ENCODE assay signal across 1 cellular context in the genomic region with DNA sequence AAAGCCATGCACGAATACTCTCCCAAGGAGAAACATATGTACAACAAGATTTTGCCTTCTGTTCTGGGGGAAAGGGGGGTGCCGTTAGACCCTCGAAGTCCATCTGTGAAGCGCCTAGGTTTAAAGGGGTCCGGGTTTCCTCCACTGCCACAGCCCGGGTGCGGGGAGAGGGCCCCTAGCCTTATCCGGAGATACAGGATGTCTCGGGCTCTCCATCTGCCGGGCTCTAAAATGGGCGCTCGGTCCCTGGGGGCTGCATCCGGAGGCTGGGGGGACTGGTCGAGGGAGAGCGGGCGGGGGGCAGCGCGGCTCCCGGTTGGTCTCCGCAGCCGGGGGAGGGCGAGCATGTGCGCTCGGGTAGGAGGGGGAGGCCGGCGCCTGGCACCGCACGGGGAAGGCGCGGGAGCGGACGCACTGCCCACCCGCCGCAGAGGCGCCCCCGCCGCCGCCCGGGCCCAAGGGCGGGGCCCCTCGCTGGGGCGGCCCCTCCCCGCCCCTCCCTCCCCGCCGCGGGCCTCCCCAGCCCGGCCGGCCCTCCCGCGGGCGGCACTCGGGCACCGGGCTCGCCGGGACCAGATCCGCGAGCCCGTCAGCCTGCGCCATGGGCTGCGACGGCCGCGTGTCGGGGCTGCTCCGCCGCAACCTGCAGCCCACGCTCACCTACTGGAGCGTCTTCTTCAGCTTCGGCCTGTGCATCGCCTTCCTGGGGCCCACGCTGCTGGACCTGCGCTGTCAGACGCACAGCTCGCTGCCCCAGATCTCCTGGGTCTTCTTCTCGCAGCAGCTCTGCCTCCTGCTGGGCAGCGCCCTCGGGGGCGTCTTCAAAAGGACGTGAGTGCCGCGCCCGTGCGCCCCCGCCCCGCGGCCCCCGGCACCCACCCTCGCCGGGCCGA.
A peak's percentile ranks its signal among the peaks of the same experiment; 100 is the strongest.
TF ChIP-seq lines count a peak whose summit lies in the region.

No MANE protein-coding gene starts in this region.

TF ChIP-seq in HEK293, 187 proteins besides CTCF, POLR2A, EP300 and RAD21 (continued from another document):
- TF ChIP-seq ZIC2 (tag by site-specific recombination; IDR thresholded peaks at IDR 0.05) (peak; percentile 30; the same call in 1 of the 2 replicates), ZNF221 (tag by site-specific recombination; IDR thresholded peaks at IDR 0.05; ENCODE audit: borderline replicate concordance) (no peak), HOXD13 (CRISPR knock-in tag; IDR thresholded peaks at IDR 0.05; ENCODE audit: borderline replicate concordance) (no peak), SETDB1 (IDR thresholded peaks at IDR 0.05; ENCODE audit: insufficient read length, low read length) (no peak), RBAK (tag by site-specific recombination; IDR thresholded peaks at IDR 0.05) (no peak), ZNF433 (tag by site-specific recombination; IDR thresholded peaks at IDR 0.05; ENCODE audit: low read depth) (no peak), PRDM1 (tag by site-specific recombination; IDR thresholded peaks at IDR 0.05) (no peak), ZNF544 (tag by site-specific recombination; IDR thresholded peaks at IDR 0.05) (no peak), GLI2 (tag by site-specific recombination; IDR thresholded peaks at IDR 0.05; ENCODE audit: borderline replicate concordance, low read depth) (no peak), ZNF660 (tag by site-specific recombination; IDR thresholded peaks at IDR 0.05) (no peak), ZNF2 (tag by site-specific recombination; IDR thresholded peaks at IDR 0.05) (no peak), ZNF629 (tag by site-specific recombination; IDR thresholded peaks at IDR 0.05) (no peak), ZSCAN23 (tag by site-specific recombination; IDR thresholded peaks at IDR 0.05) (no peak), KLF9 (tag by site-specific recombination; IDR thresholded peaks at IDR 0.05; ENCODE audit: low read depth) (no peak), ZNF366 (tag by site-specific recombination; conservative IDR thresholded peaks at IDR 0.05) (no peak), ZNF335 (tag by site-specific recombination; conservative IDR thresholded peaks at IDR 0.05) (no peak), ZNF133 (tag by site-specific recombination; IDR thresholded peaks at IDR 0.05) (no peak), ZSCAN16 (tag by site-specific recombination; IDR thresholded peaks at IDR 0.05) (no peak), ZBTB8A (tag by site-specific recombination; IDR thresholded peaks at IDR 0.05) (peak; percentile 73), ZNF155 (tag by site-specific recombination; IDR thresholded peaks at IDR 0.05) (no peak), ZBTB17 (tag by site-specific recombination; IDR thresholded peaks at IDR 0.05) (no peak), ZNF423 (tag by site-specific recombination; IDR thresholded peaks at IDR 0.05) (peak; percentile 46; the same call in 1 of the 2 replicates), ZNF555 (tag by site-specific recombination; conservative IDR thresholded peaks at IDR 0.05) (no peak)
- TF ChIP-seq, protein P1, sequence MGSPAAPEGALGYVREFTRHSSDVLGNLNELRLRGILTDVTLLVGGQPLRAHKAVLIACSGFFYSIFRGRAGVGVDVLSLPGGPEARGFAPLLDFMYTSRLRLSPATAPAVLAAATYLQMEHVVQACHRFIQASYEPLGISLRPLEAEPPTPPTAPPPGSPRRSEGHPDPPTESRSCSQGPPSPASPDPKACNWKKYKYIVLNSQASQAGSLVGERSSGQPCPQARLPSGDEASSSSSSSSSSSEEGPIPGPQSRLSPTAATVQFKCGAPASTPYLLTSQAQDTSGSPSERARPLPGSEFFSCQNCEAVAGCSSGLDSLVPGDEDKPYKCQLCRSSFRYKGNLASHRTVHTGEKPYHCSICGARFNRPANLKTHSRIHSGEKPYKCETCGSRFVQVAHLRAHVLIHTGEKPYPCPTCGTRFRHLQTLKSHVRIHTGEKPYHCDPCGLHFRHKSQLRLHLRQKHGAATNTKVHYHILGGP (tag by site-specific recombination; IDR thresholded peaks at IDR 0.05) = no peak
- TF ChIP-seq, protein P2, sequence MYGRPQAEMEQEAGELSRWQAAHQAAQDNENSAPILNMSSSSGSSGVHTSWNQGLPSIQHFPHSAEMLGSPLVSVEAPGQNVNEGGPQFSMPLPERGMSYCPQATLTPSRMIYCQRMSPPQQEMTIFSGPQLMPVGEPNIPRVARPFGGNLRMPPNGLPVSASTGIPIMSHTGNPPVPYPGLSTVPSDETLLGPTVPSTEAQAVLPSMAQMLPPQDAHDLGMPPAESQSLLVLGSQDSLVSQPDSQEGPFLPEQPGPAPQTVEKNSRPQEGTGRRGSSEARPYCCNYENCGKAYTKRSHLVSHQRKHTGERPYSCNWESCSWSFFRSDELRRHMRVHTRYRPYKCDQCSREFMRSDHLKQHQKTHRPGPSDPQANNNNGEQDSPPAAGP (tag by site-specific recombination; IDR thresholded peaks at IDR 0.05) = peak; percentile 77
- TF ChIP-seq, protein P3, sequence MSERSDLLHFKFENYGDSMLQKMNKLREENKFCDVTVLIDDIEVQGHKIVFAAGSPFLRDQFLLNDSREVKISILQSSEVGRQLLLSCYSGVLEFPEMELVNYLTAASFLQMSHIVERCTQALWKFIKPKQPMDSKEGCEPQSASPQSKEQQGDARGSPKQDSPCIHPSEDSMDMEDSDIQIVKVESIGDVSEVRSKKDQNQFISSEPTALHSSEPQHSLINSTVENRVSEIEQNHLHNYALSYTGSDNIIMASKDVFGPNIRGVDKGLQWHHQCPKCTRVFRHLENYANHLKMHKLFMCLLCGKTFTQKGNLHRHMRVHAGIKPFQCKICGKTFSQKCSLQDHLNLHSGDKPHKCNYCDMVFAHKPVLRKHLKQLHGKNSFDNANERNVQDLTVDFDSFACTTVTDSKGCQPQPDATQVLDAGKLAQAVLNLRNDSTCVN (tag by site-specific recombination; optimal IDR thresholded peaks at IDR 0.05) = peak; percentile 58
- TF ChIP-seq, protein P4, sequence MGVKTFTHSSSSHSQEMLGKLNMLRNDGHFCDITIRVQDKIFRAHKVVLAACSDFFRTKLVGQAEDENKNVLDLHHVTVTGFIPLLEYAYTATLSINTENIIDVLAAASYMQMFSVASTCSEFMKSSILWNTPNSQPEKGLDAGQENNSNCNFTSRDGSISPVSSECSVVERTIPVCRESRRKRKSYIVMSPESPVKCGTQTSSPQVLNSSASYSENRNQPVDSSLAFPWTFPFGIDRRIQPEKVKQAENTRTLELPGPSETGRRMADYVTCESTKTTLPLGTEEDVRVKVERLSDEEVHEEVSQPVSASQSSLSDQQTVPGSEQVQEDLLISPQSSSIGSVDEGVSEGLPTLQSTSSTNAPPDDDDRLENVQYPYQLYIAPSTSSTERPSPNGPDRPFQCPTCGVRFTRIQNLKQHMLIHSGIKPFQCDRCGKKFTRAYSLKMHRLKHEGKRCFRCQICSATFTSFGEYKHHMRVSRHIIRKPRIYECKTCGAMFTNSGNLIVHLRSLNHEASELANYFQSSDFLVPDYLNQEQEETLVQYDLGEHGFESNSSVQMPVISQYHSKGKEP (tag by site-specific recombination; IDR thresholded peaks at IDR 0.05) = no peak
- TF ChIP-seq, protein P5, sequence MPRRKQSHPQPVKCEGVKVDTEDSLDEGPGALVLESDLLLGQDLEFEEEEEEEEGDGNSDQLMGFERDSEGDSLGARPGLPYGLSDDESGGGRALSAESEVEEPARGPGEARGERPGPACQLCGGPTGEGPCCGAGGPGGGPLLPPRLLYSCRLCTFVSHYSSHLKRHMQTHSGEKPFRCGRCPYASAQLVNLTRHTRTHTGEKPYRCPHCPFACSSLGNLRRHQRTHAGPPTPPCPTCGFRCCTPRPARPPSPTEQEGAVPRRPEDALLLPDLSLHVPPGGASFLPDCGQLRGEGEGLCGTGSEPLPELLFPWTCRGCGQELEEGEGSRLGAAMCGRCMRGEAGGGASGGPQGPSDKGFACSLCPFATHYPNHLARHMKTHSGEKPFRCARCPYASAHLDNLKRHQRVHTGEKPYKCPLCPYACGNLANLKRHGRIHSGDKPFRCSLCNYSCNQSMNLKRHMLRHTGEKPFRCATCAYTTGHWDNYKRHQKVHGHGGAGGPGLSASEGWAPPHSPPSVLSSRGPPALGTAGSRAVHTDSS (tag by site-specific recombination; IDR thresholded peaks at IDR 0.05) = no peak
- TF ChIP-seq, protein P6, sequence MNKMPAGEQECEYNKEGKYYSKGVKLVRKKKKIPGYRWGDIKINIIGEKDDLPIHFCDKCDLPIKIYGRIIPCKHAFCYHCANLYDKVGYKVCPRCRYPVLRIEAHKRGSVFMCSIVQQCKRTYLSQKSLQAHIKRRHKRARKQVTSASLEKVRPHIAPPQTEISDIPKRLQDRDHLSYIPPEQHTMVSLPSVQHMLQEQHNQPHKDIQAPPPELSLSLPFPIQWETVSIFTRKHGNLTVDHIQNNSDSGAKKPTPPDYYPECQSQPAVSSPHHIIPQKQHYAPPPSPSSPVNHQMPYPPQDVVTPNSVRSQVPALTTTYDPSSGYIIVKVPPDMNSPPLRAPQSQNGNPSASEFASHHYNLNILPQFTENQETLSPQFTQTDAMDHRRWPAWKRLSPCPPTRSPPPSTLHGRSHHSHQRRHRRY (tag by site-specific recombination; IDR thresholded peaks at IDR 0.05) = no peak
